In the genomic region with DNA sequence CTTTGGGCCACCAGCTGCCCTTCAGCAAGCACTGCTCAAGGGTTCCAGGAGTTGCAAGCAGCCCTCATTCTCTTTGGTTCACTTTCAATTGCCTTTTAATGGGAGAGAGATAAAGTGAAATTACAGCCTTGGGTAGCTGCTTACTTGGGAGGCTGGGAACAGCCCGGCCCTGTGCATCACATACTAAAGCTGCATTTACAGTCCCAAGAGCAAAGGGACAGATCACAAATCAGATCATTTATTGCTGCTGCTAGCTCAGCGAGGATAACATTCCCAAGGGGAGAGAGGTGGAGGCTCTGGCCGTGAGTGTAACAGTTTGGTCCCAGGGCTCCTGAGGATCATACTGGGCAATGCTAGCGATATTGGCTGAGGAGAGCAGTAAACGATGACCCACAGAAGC, we compare ENCODE assay signal across 6 cellular contexts.
"Had no signal": no experiment of that assay in that cellular context is flagged by ENCODE, and none has a peak within 500 bp of the region (broad histone marks: within the 10 kb centered on the region; RNA-seq: fewer than 3 reads in every experiment).

No MANE protein-coding gene starts in this region.

- ATAC-seq: GM23338, HepG2 had no signal

- H3K4me3 Mint-ChIP-seq: GM23338, H9, IgD-negative memory B cell had no signal

- DNase-seq: H9, HCEC 1CT, KBM-7 had no signal

- H3K36me3 Mint-ChIP-seq: IgD-negative memory B cell had no signal

- H3K4me3 ChIP-seq: GM23338 had no signal

- H3K4me1 Mint-ChIP-seq: GM23338, H9, IgD-negative memory B cell had no signal
